ENCODE assay signal across 13 cellular contexts in genomic region chr3:123143669-123144411, GRCh38. TPM values are rescaled to one million over a fixed set of nuclear protein-coding genes. Genes with fewer than 3 reads are reported as not detected.
DNase-seq lines count a peak whose midpoint lies in the region; ATAC-seq and TF ChIP-seq lines count a peak whose summit lies in the region.
"Had no signal": no experiment of that assay in that cellular context is flagged by ENCODE, and none has a peak within 500 bp of the region (broad histone marks: within the 10 kb centered on the region; RNA-seq: fewer than 3 reads in every experiment).

No MANE protein-coding gene starts in this region.

- peaks cover 0 to 1% of the 10 kb centered on the region in 2 donors for H3K4me1 Mint-ChIP-seq in natural killer cell treated with Interleukin-12 subunit alpha and Interleukin-12 subunit beta and Interleukin-15 and Interleukin-18, amount 100 ng/mL, for 72 hours (ENCODE audit: low read depth in 2 of 2)
- H3K4me1 Mint-ChIP-seq in natural killer cell, result no peaks in the 10 kb centered on the region

- peaks cover 52% of the 10 kb centered on the region for H3K36me3 ChIP-seq in RWPE2 (ENCODE audit: low read depth)

- no peaks in the 10 kb centered on the region for H3K9me3 ChIP-seq in RWPE2 (ENCODE audit: severe bottlenecking)
- H3K9me3 ChIP-seq: left lung had no signal

- H3K27ac Mint-ChIP-seq in natural killer cell treated with Interleukin-12 subunit alpha and Interleukin-12 subunit beta and Interleukin-15 and Interleukin-18, amount 100 ng/mL, for 72 hours, result no peak overlapping the region
- H3K27ac Mint-ChIP-seq in natural killer cell, result no peak overlapping the region
- H3K27ac Mint-ChIP-seq: T-helper 1 cell treated with Interleukin-12 subunit alpha and Interleukin-12 subunit beta and Interleukin-4 antibody, amounts not matched to agents 30 μg/mL and 1 μg/mL, for 36 hours had no signal

- no peaks in the 10 kb centered on the region for H3K9me3 Mint-ChIP-seq in natural killer cell treated with Interleukin-12 subunit alpha and Interleukin-12 subunit beta and Interleukin-15 and Interleukin-18, amount 100 ng/mL, for 72 hours
- H3K9me3 Mint-ChIP-seq in natural killer cell, result no peaks in the 10 kb centered on the region
- H3K9me3 Mint-ChIP-seq: T-helper 1 cell treated with Interleukin-12 subunit alpha and Interleukin-12 subunit beta and Interleukin-4 antibody, amounts not matched to agents 30 μg/mL and 1 μg/mL, for 36 hours had no signal

- peak; percentile 37 for DNase-seq in natural killer cell treated with Interleukin-12 subunit alpha and Interleukin-12 subunit beta and Interleukin-15 and Interleukin-18, amount 100 ng/mL, for 72 hours (ENCODE audit: low spot score)
- DNase-seq in natural killer cell (no peak), RWPE2 (ENCODE audit: low spot score) (no peak), iPS-NIHi11 (ENCODE audit: low spot score) (peak; percentile 50), DMS 273 treated with DMSO at 0.1 percent for 48 hours (lab: John Stamatoyannopoulos, UW) (no peak), activated T-cell treated with anti-CD3 and anti-CD28 coated beads for 4 hours (no peak), DMS114 treated with DMSO at 0.1 percent for 48 hours (lab: John Stamatoyannopoulos, UW; ENCODE audit: unreplicated experiment) (no peak), NCI-H526 (lab: John Stamatoyannopoulos, UW) (no peak)
- DNase-seq: activated T-cell treated with anti-CD3 and anti-CD28 coated beads, Interleukin-2, amount 50 U/mL, for 1 hour; dorsolateral prefrontal cortex; left lung had no signal

- TF ChIP-seq CTCF in natural killer cell (IDR thresholded peaks at IDR 0.05), result no peak
- no peak for TF ChIP-seq CTCF in RWPE2 (IDR thresholded peaks at IDR 0.05; ENCODE audit: poor library complexity, severe bottlenecking)

- no peaks in the 10 kb centered on the region for H3K27me3 Mint-ChIP-seq in natural killer cell treated with Interleukin-12 subunit alpha and Interleukin-12 subunit beta and Interleukin-15 and Interleukin-18, amount 100 ng/mL, for 72 hours
- H3K27me3 Mint-ChIP-seq in natural killer cell (ENCODE audit: low read depth in 2 of 2), result no peaks in the 10 kb centered on the region

- H3K4me3 Mint-ChIP-seq in natural killer cell treated with Interleukin-12 subunit alpha and Interleukin-12 subunit beta and Interleukin-15 and Interleukin-18, amount 100 ng/mL, for 72 hours, result no peak overlapping the region
- H3K4me3 Mint-ChIP-seq in natural killer cell, result no peak overlapping the region
- H3K4me3 Mint-ChIP-seq: T-helper 1 cell treated with Interleukin-12 subunit alpha and Interleukin-12 subunit beta and Interleukin-4 antibody, amounts not matched to agents 30 μg/mL and 1 μg/mL, for 36 hours had no signal

- H3K4me3 ChIP-seq in RWPE2 (ENCODE audit: severe bottlenecking), result no peak overlapping the region
- H3K4me3 ChIP-seq: dorsolateral prefrontal cortex, left lung, skin epidermis had no signal

- ATAC-seq in natural killer cell treated with Interleukin-12 subunit alpha and Interleukin-12 subunit beta and Interleukin-15 and Interleukin-18, amount 100 ng/mL, for 72 hours, result no peak
- ATAC-seq in natural killer cell (no peak), RWPE2 (ENCODE audit: low read depth) (peak; percentile 65)
- ATAC-seq: left lung had no signal

- no peaks in the 10 kb centered on the region for H3K27me3 ChIP-seq in RWPE2 (ENCODE audit: insufficient read depth, poor library complexity, severe bottlenecking)
- H3K27me3 ChIP-seq: dorsolateral prefrontal cortex, left lung had no signal

- no peak overlapping the region for H3K27ac ChIP-seq in RWPE2 (ENCODE audit: poor library complexity, severe bottlenecking)
- H3K27ac ChIP-seq: dorsolateral prefrontal cortex, left lung, skin epidermis had no signal

- H3K36me3 Mint-ChIP-seq in natural killer cell treated with Interleukin-12 subunit alpha and Interleukin-12 subunit beta and Interleukin-15 and Interleukin-18, amount 100 ng/mL, for 72 hours, result no peaks in the 10 kb centered on the region
- no peaks in the 10 kb centered on the region for H3K36me3 Mint-ChIP-seq in natural killer cell

- no peaks in the 10 kb centered on the region for H3K4me1 ChIP-seq in RWPE2 (ENCODE audit: insufficient read depth, poor library complexity, severe bottlenecking)
- H3K4me1 ChIP-seq: left lung had no signal

- intact Hi-C loops in natural killer cell (cut with micrococcal nuclease), result no loop called here

RNA-seq across cellular contexts. Expression of gene SEC22A, which starts 57.9 kb away (rescaled TPM):
- 10 to 100 TPM; 18.8 to 19.0 TPM for total RNA-seq in natural killer cell treated with Interleukin-12 subunit alpha and Interleukin-12 subunit beta and Interleukin-15 and Interleukin-18, amount 100 ng/mL, for 72 hours
- total RNA-seq in natural killer cell, result 10 to 100 TPM; 16.4 to 21.2 (median 17.0) TPM

Comparison
In these comparisons a context has a peak if more than half of its experiments do, and no peak if none do; other contexts are left out.
1. DNase-seq: peak in natural killer cell treated with Interleukin-12 subunit alpha and Interleukin-12 subunit beta and Interleukin-15 and Interleukin-18, amount 100 ng/mL, for 72 hours (single experiment) and iPS-NIHi11 (single experiment); none in natural killer cell (single experiment), RWPE2 (single experiment), DMS 273 treated with DMSO at 0.1 percent for 48 hours (single experiment), activated T-cell treated with anti-CD3 and anti-CD28 coated beads for 4 hours (single experiment), DMS114 treated with DMSO at 0.1 percent for 48 hours (single experiment) and NCI-H526 (0 of 2).